14 cellular contexts compared by ENCODE assay signal in genomic region chr11:132943325-132943736, GRCh38.
DNase-seq lines count a peak whose midpoint lies in the region; ATAC-seq and TF ChIP-seq lines count a peak whose summit lies in the region.
"Had no signal": no experiment of that assay in that cellular context is flagged by ENCODE, and none has a peak within 500 bp of the region (broad histone marks: within the 10 kb centered on the region; RNA-seq: fewer than 3 reads in every experiment).

No MANE protein-coding gene starts in this region.

- H4K8ac ChIP-seq in neuronal stem cell (ENCODE audit: low read depth, low read length): no peak overlapping the region

- no peaks in the 10 kb centered on the region for H3K36me3 Mint-ChIP-seq in activated CD4-positive, alpha-beta memory T cell treated with anti-CD3 and anti-CD28 coated beads for 36 hours
- H3K36me3 Mint-ChIP-seq: naive thymus-derived CD4-positive, alpha-beta T cell had no signal

- TF ChIP-seq POLR2A in esophagus muscularis mucosa (IDR thresholded peaks at IDR 0.05; ENCODE audit: low read depth): no peak

- WGBS in esophagus muscularis mucosa: 0% methylated on average over 8 of the region's 23 CpGs
- no CpG with 5 or more reads among the region's 23 CpGs for whole genome bisulfite sequencing in neuronal stem cell (ENCODE audit: extremely low coverage in 2 of 2, insufficient read length in 2 of 2, insufficient replicate concordance in 1 of 2), 2 donors
- 1% methylated on average over 23 of the region's 23 CpGs for WGBS in aorta, 2 donors

- TF ChIP-seq CTCF in BJ (IDR thresholded peaks at IDR 0.05; ENCODE audit: insufficient read depth, low read depth, low read length): no peak
- no peak for TF ChIP-seq CTCF in esophagus muscularis mucosa (IDR thresholded peaks at IDR 0.05)

- H3K4me1 Mint-ChIP-seq in activated CD4-positive, alpha-beta memory T cell treated with anti-CD3 and anti-CD28 coated beads for 36 hours (ENCODE audit: low read depth): peaks cover 3% of the 10 kb centered on the region

- no peak overlapping the region for H3K14ac ChIP-seq in neuronal stem cell (ENCODE audit: low read length)

- no peak overlapping the region for H3K27ac Mint-ChIP-seq in activated CD4-positive, alpha-beta memory T cell treated with anti-CD3 and anti-CD28 coated beads for 36 hours
- H3K27ac Mint-ChIP-seq: naive thymus-derived CD4-positive, alpha-beta T cell had no signal

- no peaks in the 10 kb centered on the region for H3K9me3 ChIP-seq in HUES48 (ENCODE audit: control insufficient read depth, insufficient read depth, low read length)
- H3K9me3 ChIP-seq in esophagus muscularis mucosa: no peaks in the 10 kb centered on the region
- no peaks in the 10 kb centered on the region for H3K9me3 ChIP-seq in neuronal stem cell (replicated peaks in 1 of 2; ENCODE audit: control insufficient read depth in 2 of 2, insufficient read depth in 1 of 2, low read depth in 1 of 2, low read length in 2 of 2)
- no peaks in the 10 kb centered on the region for H3K9me3 ChIP-seq in aorta (ENCODE audit: control insufficient read depth, low read length)
- H3K9me3 ChIP-seq: tibial artery had no signal

- H3K27me3 ChIP-seq in BJ (ENCODE audit: control insufficient read depth, insufficient read depth, low read length) (peaks cover 5% of the 10 kb centered on the region; the same call in 1 of the 2 replicates), HUES48 (ENCODE audit: control insufficient read depth, insufficient read depth, low read length) (peaks cover 41% of the 10 kb centered on the region), esophagus muscularis mucosa (peaks cover 0 to 50% (median 5%) of the 10 kb centered on the region in 4 donors), neuronal stem cell (ENCODE audit: control insufficient read depth in 3 of 3, insufficient read depth in 3 of 3, low read depth in 1 of 3, low read length in 3 of 3) (peaks cover 0 to 55% (median 19%) of the 10 kb centered on the region in 3 experiments), aorta (ENCODE audit: control insufficient read depth in 1 of 2, insufficient read depth in 2 of 2, low read length in 1 of 2) (peaks cover 0 to 3% of the 10 kb centered on the region in 2 donors)

- peak overlapping the region; percentile 87 for H3K4me2 ChIP-seq in neuronal stem cell (ENCODE audit: insufficient read depth, low read length, poor library complexity, severe bottlenecking)
- H3K4me2 ChIP-seq: KMS-11 had no signal

- CTCF ChIA-PET in BJ (lab: Yijun Ruan, JAX): interaction anchor here (0.8 to 1.7 kb wide), 8 partner anchors 15 to 1195 kb away, joined by 3 to 5 read pairs (median 3); no protein-coding TSS in a partner anchor
- CTCF ChIA-PET in activated CD4-positive, alpha-beta memory T cell treated with anti-CD3 and anti-CD28 coated beads for 36 hours (lab: Charles Lee): no interaction called here

- H2AFZ ChIP-seq in neuronal stem cell (ENCODE audit: low read length): peak overlapping the region; percentile 88

- no peak overlapping the region for H3K23ac ChIP-seq in neuronal stem cell (ENCODE audit: low read depth, low read length, poor library complexity)

- H3K36me3 ChIP-seq in BJ (ENCODE audit: control insufficient read depth, insufficient read depth, low read length): no peaks in the 10 kb centered on the region
- no peaks in the 10 kb centered on the region for H3K36me3 ChIP-seq in HUES48 (ENCODE audit: control insufficient read depth, insufficient read depth, low read length)
- H3K36me3 ChIP-seq in esophagus muscularis mucosa: no peaks in the 10 kb centered on the region
- no peaks in the 10 kb centered on the region for H3K36me3 ChIP-seq in neuronal stem cell (replicated peaks in 1 of 2; ENCODE audit: control insufficient read depth in 2 of 2, insufficient read depth in 2 of 2, low read length in 2 of 2)
- no peaks in the 10 kb centered on the region for H3K36me3 ChIP-seq in aorta (ENCODE audit: control insufficient read depth in 1 of 2, insufficient read depth in 2 of 2, low read length in 1 of 2)
- H3K36me3 ChIP-seq: tibial artery had no signal

- no peak for DNase-seq in BJ (ENCODE audit: low read depth)
- peak; percentile 34 for DNase-seq in esophagus muscularis mucosa (ENCODE audit: extremely low spot score)
- DNase-seq in neuronal stem cell (ENCODE audit: low spot score): peak; percentile 6
- DNase-seq in aorta: no peak
- DNase-seq in activated CD4-positive, alpha-beta memory T cell treated with anti-CD3 and anti-CD28 coated beads for 36 hours: no peak
- no peak for DNase-seq in activated T-cell treated with anti-CD3 and anti-CD28 coated beads, Interleukin-2, amount 50 U/mL, for 1 hour
- DNase-seq: Calu3; naive thymus-derived CD4-positive, alpha-beta T cell; NCI-H446 treated with DMSO at 0.1 percent for 48 hours; stimulated activated CD4-positive, alpha-beta T cell treated with anti-CD3 and anti-CD28 coated beads, Interleukin-4, amount 100 ng/mL, for 24 hours; tibial artery had no signal

- no peaks in the 10 kb centered on the region for H3K79me1 ChIP-seq in neuronal stem cell (ENCODE audit: low read depth, low read length)

- H3K9me3 Mint-ChIP-seq in activated CD4-positive, alpha-beta memory T cell treated with anti-CD3 and anti-CD28 coated beads for 36 hours: no peaks in the 10 kb centered on the region

- no peak overlapping the region for H3K27ac ChIP-seq in HUES48 (ENCODE audit: low read depth, low read length)
- H3K27ac ChIP-seq in esophagus muscularis mucosa (replicated peaks in 1 of 4): no peak overlapping the region
- no peak overlapping the region for H3K27ac ChIP-seq in neuronal stem cell (replicated peaks; ENCODE audit: low read length)
- H3K27ac ChIP-seq in aorta (ENCODE audit: low read depth in 1 of 2, low read length in 2 of 2): no peak overlapping the region
- H3K27ac ChIP-seq: KMS-11, tibial artery had no signal

- no peak overlapping the region for H2BK120ac ChIP-seq in neuronal stem cell (ENCODE audit: low read depth, low read length)

- H3K4me1 ChIP-seq in HUES48 (ENCODE audit: control insufficient read depth, insufficient read depth, low read length): peaks cover 7% of the 10 kb centered on the region; the same call in 1 of the 2 replicates
- peaks cover 0 to 20% (median 16%) of the 10 kb centered on the region in 4 donors for H3K4me1 ChIP-seq in esophagus muscularis mucosa
- H3K4me1 ChIP-seq in neuronal stem cell (ENCODE audit: control insufficient read depth in 2 of 2, insufficient read depth in 1 of 2, low read depth in 1 of 2, low read length in 2 of 2): peaks cover 2 to 9% of the 10 kb centered on the region in 2 donors
- no peaks in the 10 kb centered on the region for H3K4me1 ChIP-seq in aorta (ENCODE audit: control insufficient read depth in 1 of 2, insufficient read depth in 2 of 2, low read length in 2 of 2)

- no peak overlapping the region for H3K4me3 Mint-ChIP-seq in activated CD4-positive, alpha-beta memory T cell treated with anti-CD3 and anti-CD28 coated beads for 36 hours

- H3K4me3 ChIP-seq in BJ (ENCODE audit: low read depth, low read length): peak overlapping the region; percentile 39
- peak overlapping the region; percentile 85 for H3K4me3 ChIP-seq in HUES48 (ENCODE audit: low read depth, low read length)
- H3K4me3 ChIP-seq in esophagus muscularis mucosa: peak overlapping the region; percentile 45 to 52 (median 48)
- H3K4me3 ChIP-seq in neuronal stem cell (ENCODE audit: low read length in 2 of 2): peak overlapping the region; percentile 42 to 79
- no peak overlapping the region for H3K4me3 ChIP-seq in aorta (ENCODE audit: low read length in 2 of 2)

- H3K9ac ChIP-seq in HUES48 (ENCODE audit: low read depth, low read length): no peak overlapping the region
- H3K9ac ChIP-seq in neuronal stem cell (ENCODE audit: low read depth, low read length, poor library complexity): no peak overlapping the region
- H3K9ac ChIP-seq: KMS-11 had no signal

- H2AK5ac ChIP-seq in neuronal stem cell (ENCODE audit: low read depth, low read length): no peak overlapping the region

- no peak overlapping the region for H2BK15ac ChIP-seq in neuronal stem cell (ENCODE audit: low read length)

- no peak overlapping the region for H3K4ac ChIP-seq in neuronal stem cell (ENCODE audit: low read length)

- no peak overlapping the region for H2BK5ac ChIP-seq in neuronal stem cell (ENCODE audit: low read length)

- POLR2A ChIA-PET in BJ (lab: Charles Lee): no interaction called here
- POLR2A ChIA-PET in activated CD4-positive, alpha-beta memory T cell treated with anti-CD3 and anti-CD28 coated beads for 36 hours (lab: Charles Lee): no interaction called here

- no peak overlapping the region for H4K91ac ChIP-seq in neuronal stem cell (ENCODE audit: low read depth, low read length, poor library complexity)

- H3K18ac ChIP-seq in neuronal stem cell (ENCODE audit: low read length): peak overlapping the region; percentile 31

- ATAC-seq in aorta (ENCODE audit: low FRiP score) (no peak), GM21390 (IDR thresholded peaks at IDR 0.05; ENCODE audit: unreplicated experiment) (no peak)
- ATAC-seq: naive thymus-derived CD4-positive, alpha-beta T cell had no signal

- intact Hi-C loops in esophagus muscularis mucosa (cut with DNase I) (no loop called here), aorta (cut with DNase I) (no loop called here)
- intact Hi-C loops in activated CD4-positive, alpha-beta memory T cell treated with anti-CD3 and anti-CD28 coated beads for 36 hours (cut with micrococcal nuclease): no loop called here

- peaks cover 30% of the 10 kb centered on the region for H3K27me3 Mint-ChIP-seq in activated CD4-positive, alpha-beta memory T cell treated with anti-CD3 and anti-CD28 coated beads for 36 hours

- H2BK12ac ChIP-seq in neuronal stem cell (ENCODE audit: low read length): no peak overlapping the region

- no peak for TF ChIP-seq EP300 in esophagus muscularis mucosa (IDR thresholded peaks at IDR 0.05)

Comparison
In these comparisons a context has a peak if more than half of its experiments do, and no peak if none do; other contexts are left out.
1. DNase-seq: peak in esophagus muscularis mucosa (single experiment) and neuronal stem cell (single experiment); none in BJ (single experiment), aorta (0 of 2), activated CD4-positive, alpha-beta memory T cell treated with anti-CD3 and anti-CD28 coated beads for 36 hours (single experiment) and activated T-cell treated with anti-CD3 and anti-CD28 coated beads, Interleukin-2, amount 50 U/mL, for 1 hour (single experiment).
2. H3K4me3 ChIP-seq: peak in BJ (single experiment), HUES48 (single experiment), esophagus muscularis mucosa (4 of 4) and neuronal stem cell (2 of 2); none in aorta (0 of 2).